ENCODE assay signal across 20 cellular contexts in genomic region chr10:119051775-119052174, GRCh38.
"Had no signal": no experiment of that assay in that cellular context is flagged by ENCODE, and none has a peak within 500 bp of the region (broad histone marks: within the 10 kb centered on the region; RNA-seq: fewer than 3 reads in every experiment).

No MANE protein-coding gene starts in this region.

- H3K27ac ChIP-seq: gastrocnemius medialis, heart right ventricle, left lung, lower lobe of right lung, pancreas, stomach, thoracic aorta, transverse colon had no signal

- DNase-seq: effector memory CD4-positive, alpha-beta T cell; gastrocnemius medialis; heart right ventricle; hypothalamus; left lung; lower lobe of right lung; mesenchymal stem cell; midbrain; naive B cell; occipital lobe; pancreas; right cardiac atrium; small intestine; stimulated activated CD4-positive, alpha-beta T cell treated with anti-CD3 and anti-CD28 coated beads, Interleukin-12 subunit alpha, Interleukin-12 subunit beta, amount 100 ng/mL, for 4 hours; stimulated activated naive CD4-positive, alpha-beta T cell; stomach; substantia nigra; transverse colon had no signal

- H3K27me3 ChIP-seq: gastrocnemius medialis, heart right ventricle, left lung, pancreas, stomach, transverse colon had no signal

- H3K4me3 ChIP-seq: gastrocnemius medialis, heart right ventricle, left lung, lower lobe of right lung, pancreas, stomach, thoracic aorta, transverse colon had no signal

- H3K4me1 ChIP-seq: gastrocnemius medialis, heart right ventricle, left lung, lower lobe of right lung, pancreas had no signal

- ATAC-seq: gastrocnemius medialis, heart right ventricle, left lung, lower lobe of right lung, pancreas, right cardiac atrium had no signal

- FAIRE-seq: islet of Langerhans, pancreas, small intestine had no signal

- H3K9me3 ChIP-seq: gastrocnemius medialis, heart right ventricle, left lung, lower lobe of right lung, pancreas, stomach, thoracic aorta, transverse colon had no signal
